ENCODE assay signal across 11 cellular contexts in the genomic region with DNA sequence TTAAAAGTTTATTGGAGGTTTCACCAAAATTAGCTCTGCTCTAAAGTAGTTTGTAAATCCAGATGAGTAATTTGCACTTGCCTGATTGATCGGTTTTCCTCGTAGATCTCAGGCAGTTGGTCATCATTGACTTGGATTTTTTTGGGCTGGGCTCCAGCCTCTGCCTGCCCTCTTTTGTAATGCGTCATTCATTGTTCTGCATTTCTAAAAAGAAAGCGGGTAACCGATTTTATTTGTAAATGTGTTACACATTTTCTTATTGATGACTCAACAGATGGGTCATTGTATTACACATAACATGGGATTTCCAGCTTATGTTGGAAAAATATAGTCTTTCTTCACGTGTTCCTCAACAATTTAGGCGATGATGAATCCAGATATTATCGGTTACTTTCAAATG. TPM values are rescaled to one million over a fixed set of nuclear protein-coding genes. Genes with fewer than 3 reads are reported as not detected.
DNase-seq lines count a peak whose midpoint lies in the region; ATAC-seq and TF ChIP-seq lines count a peak whose summit lies in the region.
"Had no signal": no experiment of that assay in that cellular context is flagged by ENCODE, and none has a peak within 500 bp of the region (broad histone marks: within the 10 kb centered on the region; RNA-seq: fewer than 3 reads in every experiment).

No MANE protein-coding gene starts in this region.

- peak overlapping the region; percentile 53; the same call in 1 of the 2 replicates for H3K4me2 ChIP-seq in IMR-90 (ENCODE audit: low read depth, low read length)

- peak overlapping the region in 1 of 2 donors; percentile 59 for H3K4me3 Mint-ChIP-seq in CD14-positive monocyte
- H3K4me3 Mint-ChIP-seq in activated T-helper 1 cell treated with anti-CD3 and anti-CD28 coated beads, Interleukin-12 subunit alpha, Interleukin-12 subunit beta, Interleukin-2, Interleukin-4 antibody, amounts not matched to agents 30 ng/mL and 10 ng/mL and 1 ng/mL, durations not matched to agents 14 hours and 24 hours and 36 hours = no peak overlapping the region
- H3K4me3 Mint-ChIP-seq: activated CD4-positive, alpha-beta memory T cell treated with anti-CD3 and anti-CD28 coated beads, Interleukin-2, amount 10 ng/mL, durations not matched to agents 7 days and 5 days; stimulated activated naive CD8-positive, alpha-beta T cell treated with anti-CD3 and anti-CD28 coated beads, Interleukin-15, amount 100 ng/mL, for 72 hours had no signal

- dilution Hi-C loops in IMR-90 (cut with HindIII; ENCODE audit: low sequenced_read_pairs, unreplicated experiment) = no loop called here

- H2AFZ ChIP-seq in IMR-90 (replicated peaks; ENCODE audit: low read length, poor library complexity) = no peak overlapping the region

- no peak; the same call in 1 of the 2 replicates for ATAC-seq in IMR-90 (ENCODE audit: low read depth)
- ATAC-seq: stimulated activated naive CD8-positive, alpha-beta T cell treated with anti-CD3 and anti-CD28 coated beads, Interleukin-15, amount 100 ng/mL, for 72 hours had no signal

- 0 out of 2 replicates have a peak overlapping the region, but pooled peaks have one; percentile 26 for H4K5ac ChIP-seq in IMR-90 (ENCODE audit: low read depth, low read length)

- H2AK5ac ChIP-seq in IMR-90 (ENCODE audit: low read depth, low read length) = no peak overlapping the region

- no peak overlapping the region for H2AK9ac ChIP-seq in IMR-90 (replicated peaks; ENCODE audit: low read depth, low read length, poor library complexity)

- peaks cover 12 to 73% of the 10 kb centered on the region in 2 experiments for H3K79me1 ChIP-seq in IMR-90 (ENCODE audit: low read depth in 1 of 2, low read length in 2 of 2)

- H3K9me1 ChIP-seq in IMR-90 (ENCODE audit: insufficient read depth, low read length) = peaks cover 21% of the 10 kb centered on the region

- H2BK120ac ChIP-seq in IMR-90 (ENCODE audit: low read depth, low read length) = no peak overlapping the region

- no peak overlapping the region for H3K14ac ChIP-seq in IMR-90 (replicated peaks; ENCODE audit: low read depth, low read length)

- 0% methylated on average over 1 of the region's 8 CpGs; no CpG with 5 or more reads in 1 of the 2 experiments for WGBS in IMR-90 (ENCODE audit: extremely low coverage in 2 of 2, insufficient read length in 1 of 2), 2 experiments

- no peak overlapping the region for H3K23ac ChIP-seq in IMR-90 (ENCODE audit: low read depth, low read length)

- H3K27me3 Mint-ChIP-seq in CD14-positive monocyte (ENCODE audit: low read depth in 3 of 3) = peaks cover 0 to 2% (median 2%) of the 10 kb centered on the region in 3 donors
- H3K27me3 Mint-ChIP-seq in activated T-helper 1 cell treated with anti-CD3 and anti-CD28 coated beads, Interleukin-12 subunit alpha, Interleukin-12 subunit beta, Interleukin-2, Interleukin-4 antibody, amounts not matched to agents 30 ng/mL and 10 ng/mL and 1 ng/mL, durations not matched to agents 14 hours and 24 hours and 36 hours (ENCODE audit: insufficient read depth) = peaks cover 2% of the 10 kb centered on the region
- H3K27me3 Mint-ChIP-seq: stimulated activated naive CD8-positive, alpha-beta T cell treated with anti-CD3 and anti-CD28 coated beads, Interleukin-15, amount 100 ng/mL, for 72 hours had no signal

- peak overlapping the region; percentile 89 to 97 (median 94) for H3K27ac Mint-ChIP-seq in CD14-positive monocyte
- H3K27ac Mint-ChIP-seq in activated T-helper 1 cell treated with anti-CD3 and anti-CD28 coated beads, Interleukin-12 subunit alpha, Interleukin-12 subunit beta, Interleukin-2, Interleukin-4 antibody, amounts not matched to agents 30 ng/mL and 10 ng/mL and 1 ng/mL, durations not matched to agents 14 hours and 24 hours and 36 hours = no peak overlapping the region
- H3K27ac Mint-ChIP-seq: activated CD4-positive, alpha-beta memory T cell treated with anti-CD3 and anti-CD28 coated beads, Interleukin-2, amount 10 ng/mL, durations not matched to agents 7 days and 5 days had no signal

- no peak for TF ChIP-seq RAD21 in IMR-90 (IDR thresholded peaks at IDR 0.05; ENCODE audit: low read length)

- no peaks in the 10 kb centered on the region for H3K27me3 ChIP-seq in IMR-90 (ENCODE audit: control insufficient read depth, insufficient read depth, low read length)
- no peaks in the 10 kb centered on the region for H3K27me3 ChIP-seq in neutrophil

- in situ Hi-C loops in IMR-90 (cut with MboI; ENCODE audit: low sequenced_read_pairs) = no loop called here

- H3K9ac ChIP-seq in IMR-90 (ENCODE audit: low read depth, low read length) = no peak overlapping the region

- no peak overlapping the region for H4K8ac ChIP-seq in IMR-90 (ENCODE audit: low read depth in 2 of 2, low read length in 2 of 2)

- peaks cover 54% of the 10 kb centered on the region for H3K36me3 ChIP-seq in IMR-90 (ENCODE audit: control insufficient read depth, insufficient read depth, low read length)
- H3K36me3 ChIP-seq in neutrophil = peaks cover 52% of the 10 kb centered on the region

- no peak overlapping the region for H3K56ac ChIP-seq in IMR-90 (ENCODE audit: extremely low read depth, insufficient read depth, low read length)

- no peak overlapping the region for H2BK15ac ChIP-seq in IMR-90 (ENCODE audit: low read depth, low read length)

- H4K91ac ChIP-seq in IMR-90 (ENCODE audit: insufficient read depth, low read depth, low read length) = no peak overlapping the region

- no peaks in the 10 kb centered on the region for H3K9me3 ChIP-seq in IMR-90 (ENCODE audit: control insufficient read depth, insufficient read depth, low read length)
- H3K9me3 ChIP-seq in neutrophil = no peaks in the 10 kb centered on the region

- peaks cover 42% of the 10 kb centered on the region for H3K4me1 Mint-ChIP-seq in CD14-positive monocyte
- peaks cover 33% of the 10 kb centered on the region for H3K4me1 Mint-ChIP-seq in activated T-helper 1 cell treated with anti-CD3 and anti-CD28 coated beads, Interleukin-12 subunit alpha, Interleukin-12 subunit beta, Interleukin-2, Interleukin-4 antibody, amounts not matched to agents 30 ng/mL and 10 ng/mL and 1 ng/mL, durations not matched to agents 14 hours and 24 hours and 36 hours (ENCODE audit: low read depth)

- H3K4me3 ChIP-seq in IMR-90 (ENCODE audit: insufficient read depth, low read depth, low read length) (no peak overlapping the region), neutrophil (ENCODE audit: low read depth in 1 of 2, low read length in 1 of 2) (peak overlapping the region; percentile 18 to 97)

- H3K27ac ChIP-seq in IMR-90 (ENCODE audit: insufficient read depth, low read length) (no peak overlapping the region), neutrophil (peak overlapping the region; percentile 79)

- TF ChIP-seq CTCF in CD14-positive monocyte (IDR thresholded peaks at IDR 0.05) (no peak), IMR-90 (conservative IDR thresholded peaks at IDR 0.05; ENCODE audit: low read depth, low read length) (no peak), neutrophil (IDR thresholded peaks at IDR 0.05) (no peak)

- POLR2A ChIA-PET in IMR-90 (lab: Charles Lee; ENCODE audit: unreplicated experiment) = no interaction called here

- DNase-seq in CD14-positive monocyte (ENCODE audit: low spot score) = peak; percentile 77
- peak; percentile 95 for DNase-seq in IMR-90
- peak; percentile 38 to 82 for DNase-seq in dermis microvascular lymphatic vessel endothelial cell (ENCODE audit: low read depth in 2 of 2)
- no peak for DNase-seq in activated T-helper 1 cell treated with anti-CD3 and anti-CD28 coated beads, Interleukin-12 subunit alpha, Interleukin-12 subunit beta, Interleukin-2, Interleukin-4 antibody, amounts not matched to agents 30 ng/mL and 10 ng/mL and 1 ng/mL, durations not matched to agents 14 hours and 24 hours and 36 hours (ENCODE audit: low spot score)
- no peak for DNase-seq in NCI-H526 (lab: John Stamatoyannopoulos, UW)
- DNase-seq in stimulated activated CD4-positive, alpha-beta T cell treated with anti-CD3 and anti-CD28 coated beads, Interleukin-4, amount 100 ng/mL, for 24 hours = no peak
- no peak for DNase-seq in NCI-H2081 treated with DMSO at 0.1 percent for 48 hours (lab: John Stamatoyannopoulos, UW)
- DNase-seq: activated CD4-positive, alpha-beta memory T cell treated with anti-CD3 and anti-CD28 coated beads, Interleukin-2, amount 10 ng/mL, durations not matched to agents 7 days and 5 days; foreskin melanocyte; stimulated activated naive CD8-positive, alpha-beta T cell treated with anti-CD3 and anti-CD28 coated beads, Interleukin-15, amount 100 ng/mL, for 72 hours had no signal

- H3K36me3 Mint-ChIP-seq in CD14-positive monocyte = peaks cover 67 to 79% of the 10 kb centered on the region in 2 donors
- peaks cover 63% of the 10 kb centered on the region for H3K36me3 Mint-ChIP-seq in activated T-helper 1 cell treated with anti-CD3 and anti-CD28 coated beads, Interleukin-12 subunit alpha, Interleukin-12 subunit beta, Interleukin-2, Interleukin-4 antibody, amounts not matched to agents 30 ng/mL and 10 ng/mL and 1 ng/mL, durations not matched to agents 14 hours and 24 hours and 36 hours (ENCODE audit: low read depth)

- no peak overlapping the region for H2BK20ac ChIP-seq in IMR-90 (ENCODE audit: low read depth, low read length)

- H3K18ac ChIP-seq in IMR-90 (ENCODE audit: low read depth, low read length) = no peak overlapping the region

- H3K4ac ChIP-seq in IMR-90 (ENCODE audit: low read depth, low read length) = no peak overlapping the region

- H3K4me1 ChIP-seq in IMR-90 (ENCODE audit: control insufficient read depth, insufficient read depth, low read length) (peaks cover 23% of the 10 kb centered on the region), neutrophil (ENCODE audit: control insufficient read depth in 1 of 2, insufficient read depth in 1 of 2, low read depth in 1 of 2, low read length in 1 of 2) (peaks cover 47 to 54% of the 10 kb centered on the region in 2 experiments)

- CTCF ChIA-PET in IMR-90 (lab: Yijun Ruan, JAX) = interaction anchor here (0.5 to 0.6 kb wide), 3 partner anchors 206 to 700 kb away, joined by 3 to 4 read pairs (median 3); no protein-coding TSS in a partner anchor

- H3K9me3 Mint-ChIP-seq in CD14-positive monocyte = peaks cover 0 to 4% (median 0%) of the 10 kb centered on the region in 7 donors
- H3K9me3 Mint-ChIP-seq in activated T-helper 1 cell treated with anti-CD3 and anti-CD28 coated beads, Interleukin-12 subunit alpha, Interleukin-12 subunit beta, Interleukin-2, Interleukin-4 antibody, amounts not matched to agents 30 ng/mL and 10 ng/mL and 1 ng/mL, durations not matched to agents 14 hours and 24 hours and 36 hours = no peaks in the 10 kb centered on the region
- H3K9me3 Mint-ChIP-seq: activated CD4-positive, alpha-beta memory T cell treated with anti-CD3 and anti-CD28 coated beads, Interleukin-2, amount 10 ng/mL, durations not matched to agents 7 days and 5 days had no signal

- BruUV-seq in IMR-90 (replicated peaks; lab: Mats Ljungman, UMichigan) = no TSS peak

- H4K20me1 ChIP-seq in IMR-90 (ENCODE audit: insufficient read depth, low read length) = peaks cover 78% of the 10 kb centered on the region

- no peak for TF ChIP-seq POLR2A in IMR-90 (IDR thresholded peaks at IDR 0.05; ENCODE audit: low read depth, low read length)

- peak overlapping the region; percentile 52 for H2BK5ac ChIP-seq in IMR-90 (ENCODE audit: low read depth, low read length, poor library complexity, severe bottlenecking)

- intact Hi-C loops in CD14-positive monocyte (cut with micrococcal nuclease) (loop anchor here in 1 of 2 donors (1.0 kb wide), 1 partner anchor 9 kb away; no protein-coding TSS in a partner anchor), IMR-90 (cut with micrococcal nuclease) (no loop called here)
- intact Hi-C loops in activated T-helper 1 cell treated with anti-CD3 and anti-CD28 coated beads, Interleukin-12 subunit alpha, Interleukin-12 subunit beta, Interleukin-2, Interleukin-4 antibody, amounts not matched to agents 30 ng/mL and 10 ng/mL and 1 ng/mL, durations not matched to agents 14 hours and 24 hours and 36 hours (cut with micrococcal nuclease) = no loop called here

RNA-seq across cellular contexts. Expression of gene ETS2, which starts 5.5 kb away (rescaled TPM):
- polyA plus RNA-seq in CD14-positive monocyte (10 to 100 TPM; 54.2 to 59.5 TPM), IMR-90 (2012; rRNA removed) (21.3 and 22.8 TPM in 2 replicates)
- total RNA-seq in IMR-90 (2012; rRNA removed) (20.6 and 21.7 TPM in 2 replicates), dermis microvascular lymphatic vessel endothelial cell (20.7 and 20.9 TPM in 2 replicates)
- 18.3 and 18.4 TPM in 2 replicates for polyA plus RNA-seq in IMR-90 (2012; cell fraction: cytosol; rRNA removed)
- polyA plus RNA-seq in IMR-90 (2012; cell fraction: nucleus; rRNA removed; ENCODE audit: low replicate concordance) = 42.7 and 92.6 TPM in 2 replicates
- total RNA-seq in activated T-helper 1 cell treated with anti-CD3 and anti-CD28 coated beads, Interleukin-12 subunit alpha, Interleukin-12 subunit beta, Interleukin-2, Interleukin-4 antibody, amounts not matched to agents 30 ng/mL and 10 ng/mL and 1 ng/mL, durations not matched to agents 14 hours and 24 hours and 36 hours = 22.9 and 25.8 TPM in 2 replicates

Comparison
In these comparisons a context has a peak if more than half of its experiments do, and no peak if none do; other contexts are left out.
1. DNase-seq: peak in CD14-positive monocyte (single experiment), IMR-90 (single experiment) and dermis microvascular lymphatic vessel endothelial cell (2 of 2); none in activated T-helper 1 cell treated with anti-CD3 and anti-CD28 coated beads, Interleukin-12 subunit alpha, Interleukin-12 subunit beta, Interleukin-2, Interleukin-4 antibody, amounts not matched to agents 30 ng/mL and 10 ng/mL and 1 ng/mL, durations not matched to agents 14 hours and 24 hours and 36 hours (single experiment), NCI-H526 (0 of 2), stimulated activated CD4-positive, alpha-beta T cell treated with anti-CD3 and anti-CD28 coated beads, Interleukin-4, amount 100 ng/mL, for 24 hours (single experiment) and NCI-H2081 treated with DMSO at 0.1 percent for 48 hours (single experiment).